Comparison of ENCODE assay signal across 8 cellular contexts in the genomic region with DNA sequence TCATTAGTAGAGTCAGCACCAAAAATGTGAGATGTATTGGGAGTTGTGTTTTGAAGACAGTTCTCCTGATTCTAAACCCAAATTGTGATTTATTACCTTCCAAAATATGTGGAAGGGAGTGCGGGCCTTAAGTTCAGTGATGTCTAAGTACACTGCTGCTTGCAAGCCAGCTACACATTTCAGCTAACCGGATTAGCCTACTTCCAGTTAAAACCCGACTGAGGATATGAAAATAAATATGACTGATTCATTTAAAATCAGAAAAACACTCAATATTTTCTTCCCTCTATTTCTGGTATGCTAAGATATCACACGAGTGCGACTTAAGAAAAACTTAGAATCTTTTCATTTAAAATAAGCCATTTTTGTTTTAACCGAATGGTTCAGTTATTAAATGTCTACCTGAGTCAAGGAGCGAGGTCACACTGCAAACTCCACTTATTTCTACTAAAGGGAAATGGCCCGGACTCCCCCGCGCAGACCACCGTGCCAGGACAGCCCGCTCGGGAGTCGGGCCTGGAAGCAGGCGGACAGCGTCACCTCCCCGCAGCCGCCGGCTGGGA. TPM values are rescaled to one million over a fixed set of nuclear protein-coding genes. Genes with fewer than 3 reads are reported as not detected.
DNase-seq lines count a peak whose midpoint lies in the region; ATAC-seq and TF ChIP-seq lines count a peak whose summit lies in the region.

No MANE protein-coding gene starts in this region.

- no peaks in the 10 kb centered on the region for H3K79me2 ChIP-seq in Karpas-422 (ENCODE audit: low read length)

- H3K27ac Mint-ChIP-seq in activated naive CD4-positive, alpha-beta T cell treated with anti-CD3 and anti-CD28 coated beads, Interleukin-2, amount 50 U/mL, for 24 hours, result peak overlapping the region; percentile 86
- peak overlapping the region; percentile 43 for H3K27ac Mint-ChIP-seq in activated naive CD8-positive, alpha-beta T cell
- peak overlapping the region; percentile 80 for H3K27ac Mint-ChIP-seq in stimulated activated naive CD8-positive, alpha-beta T cell treated with anti-CD3 and anti-CD28 coated beads, Interleukin-15, Interleukin-2, amounts not matched to agents 100 ng/mL and 50 ng/mL, for 24 hours

- H3K4me3 ChIP-seq in iPS-18c (ENCODE audit: insufficient read depth, low read depth, low read length) (peak overlapping the region; percentile 95), Karpas-422 (ENCODE audit: low read length) (no peak overlapping the region)

- H2AFZ ChIP-seq in Karpas-422 (ENCODE audit: low read length), result no peak overlapping the region

- no peak for TF ChIP-seq CTCF in GM10266 (IDR thresholded peaks at IDR 0.05; ENCODE audit: control insufficient read depth, insufficient read depth, low read depth, missing control alignments)

- H3K36me3 Mint-ChIP-seq in activated naive CD4-positive, alpha-beta T cell treated with anti-CD3 and anti-CD28 coated beads, Interleukin-2, amount 50 U/mL, for 24 hours, result no peaks in the 10 kb centered on the region
- no peaks in the 10 kb centered on the region for H3K36me3 Mint-ChIP-seq in activated naive CD8-positive, alpha-beta T cell
- no peaks in the 10 kb centered on the region for H3K36me3 Mint-ChIP-seq in stimulated activated naive CD8-positive, alpha-beta T cell treated with anti-CD3 and anti-CD28 coated beads, Interleukin-15, Interleukin-2, amounts not matched to agents 100 ng/mL and 50 ng/mL, for 24 hours (ENCODE audit: low read depth)

- no peak for DNase-seq in activated naive CD4-positive, alpha-beta T cell (lab: John Stamatoyannopoulos, UW)
- DNase-seq in GM10266 (ENCODE audit: extremely low spot score) (no peak), Karpas-422 (no peak)

- H3K36me3 ChIP-seq in Karpas-422 (ENCODE audit: insufficient read depth, low read length), result no peaks in the 10 kb centered on the region

- H3K9me3 Mint-ChIP-seq in activated naive CD4-positive, alpha-beta T cell treated with anti-CD3 and anti-CD28 coated beads, Interleukin-2, amount 50 U/mL, for 24 hours, result no peaks in the 10 kb centered on the region
- H3K9me3 Mint-ChIP-seq in activated naive CD8-positive, alpha-beta T cell (ENCODE audit: low read depth), result no peaks in the 10 kb centered on the region
- H3K9me3 Mint-ChIP-seq in stimulated activated naive CD8-positive, alpha-beta T cell treated with anti-CD3 and anti-CD28 coated beads, Interleukin-15, Interleukin-2, amounts not matched to agents 100 ng/mL and 50 ng/mL, for 24 hours, result no peaks in the 10 kb centered on the region

- no peak for ATAC-seq in GM18861 (IDR thresholded peaks at IDR 0.05; ENCODE audit: unreplicated experiment)

- H3K9ac ChIP-seq in Karpas-422 (ENCODE audit: low read length), result no peak overlapping the region

- H3K4me1 ChIP-seq in Karpas-422 (ENCODE audit: low read length), result no peaks in the 10 kb centered on the region

- H3K4me3 Mint-ChIP-seq in activated naive CD4-positive, alpha-beta T cell treated with anti-CD3 and anti-CD28 coated beads, Interleukin-2, amount 50 U/mL, for 24 hours, result peak overlapping the region; percentile 92
- peak overlapping the region; percentile 91 for H3K4me3 Mint-ChIP-seq in activated naive CD8-positive, alpha-beta T cell
- H3K4me3 Mint-ChIP-seq in stimulated activated naive CD8-positive, alpha-beta T cell treated with anti-CD3 and anti-CD28 coated beads, Interleukin-15, Interleukin-2, amounts not matched to agents 100 ng/mL and 50 ng/mL, for 24 hours, result peak overlapping the region; percentile 83

- H3K4me2 ChIP-seq in Karpas-422 (ENCODE audit: low read depth, low read length, poor library complexity, severe bottlenecking), result no peak overlapping the region

- no peaks in the 10 kb centered on the region for H4K20me1 ChIP-seq in Karpas-422 (ENCODE audit: insufficient read depth, low read depth, low read length)

- H3K4me1 Mint-ChIP-seq in activated naive CD4-positive, alpha-beta T cell treated with anti-CD3 and anti-CD28 coated beads, Interleukin-2, amount 50 U/mL, for 24 hours, result peaks cover 24% of the 10 kb centered on the region
- H3K4me1 Mint-ChIP-seq in activated naive CD8-positive, alpha-beta T cell (ENCODE audit: low read depth), result peaks cover 17% of the 10 kb centered on the region
- H3K4me1 Mint-ChIP-seq in stimulated activated naive CD8-positive, alpha-beta T cell treated with anti-CD3 and anti-CD28 coated beads, Interleukin-15, Interleukin-2, amounts not matched to agents 100 ng/mL and 50 ng/mL, for 24 hours (ENCODE audit: low read depth), result peaks cover 22% of the 10 kb centered on the region

- no peak overlapping the region for H3K27ac ChIP-seq in Karpas-422 (ENCODE audit: low read length)

- H3K9me2 ChIP-seq in Karpas-422 (replicated peaks; ENCODE audit: insufficient read depth, low read length), result no peaks in the 10 kb centered on the region

- no peaks in the 10 kb centered on the region for H3K27me3 ChIP-seq in Karpas-422 (ENCODE audit: low read length)

- H3K9me3 ChIP-seq in iPS-18c (ENCODE audit: control insufficient read depth, insufficient read depth, low read length), result no peaks in the 10 kb centered on the region
- no peaks in the 10 kb centered on the region for H3K9me3 ChIP-seq in Karpas-422 (ENCODE audit: low read length)

- peaks cover 10% of the 10 kb centered on the region for H3K27me3 Mint-ChIP-seq in activated naive CD4-positive, alpha-beta T cell treated with anti-CD3 and anti-CD28 coated beads, Interleukin-2, amount 50 U/mL, for 24 hours
- peaks cover 7% of the 10 kb centered on the region for H3K27me3 Mint-ChIP-seq in activated naive CD8-positive, alpha-beta T cell
- H3K27me3 Mint-ChIP-seq in stimulated activated naive CD8-positive, alpha-beta T cell treated with anti-CD3 and anti-CD28 coated beads, Interleukin-15, Interleukin-2, amounts not matched to agents 100 ng/mL and 50 ng/mL, for 24 hours, result peaks cover 28% of the 10 kb centered on the region

RNA-seq across cellular contexts. Expression of a gene that starts 0.8 kb away (rescaled TPM):
- 0.26 TPM in 1 of 2 replicates, not detected in the other for total RNA-seq in Karpas-422 (2014; rRNA removed; shearing (Covaris generic); ENCODE audit: low replicate concordance)
